7 cellular contexts compared by ENCODE assay signal in the genomic region with DNA sequence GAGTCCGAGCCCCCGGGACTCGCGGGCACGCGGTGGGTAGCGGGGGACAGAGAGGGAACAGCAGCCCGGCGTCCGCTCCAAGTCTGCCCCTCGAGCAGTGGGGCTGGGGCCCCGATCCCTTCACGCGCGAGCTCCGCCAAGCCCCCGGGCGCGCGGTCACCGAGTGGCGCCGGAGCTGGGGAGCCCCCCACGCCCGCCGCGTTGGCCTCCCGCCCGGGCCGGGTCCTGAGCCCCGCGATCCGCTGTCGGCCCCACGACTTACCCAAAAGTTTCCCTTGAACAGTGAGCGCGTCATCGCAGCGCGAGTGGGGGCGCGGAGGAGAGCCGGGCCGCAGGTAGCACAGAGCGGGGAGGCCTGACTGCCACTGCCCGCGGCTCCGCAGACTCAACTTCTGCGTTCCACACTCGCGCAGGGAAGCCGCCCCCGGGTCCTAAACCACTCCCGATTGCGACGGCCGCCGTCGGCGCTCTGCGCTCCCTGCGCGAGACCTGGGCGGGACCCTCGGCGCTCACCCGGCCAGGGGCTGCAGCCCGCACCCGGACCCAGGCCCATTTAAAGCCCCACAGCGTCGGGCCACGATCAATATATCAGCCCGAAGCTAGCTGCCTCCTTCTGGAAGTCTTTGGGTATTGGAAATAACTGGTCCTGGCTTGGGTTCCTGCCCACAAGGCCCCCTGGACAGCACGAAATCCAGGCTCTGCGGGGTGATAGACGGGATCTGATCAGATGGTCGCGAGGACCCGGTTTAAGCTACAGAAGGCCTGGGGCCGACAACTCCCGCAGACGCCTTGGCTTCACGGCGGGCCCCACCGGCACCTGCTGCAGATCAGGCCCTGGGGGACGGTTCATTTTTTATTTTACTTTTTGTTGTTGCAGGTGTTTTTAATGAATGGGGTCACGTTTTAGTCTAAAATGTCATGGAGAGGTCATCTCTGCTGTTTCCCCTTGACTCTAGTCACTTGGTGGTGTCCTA. TPM values are rescaled to one million over a fixed set of nuclear protein-coding genes. Genes with fewer than 3 reads are reported as not detected.
DNase-seq lines count a peak whose midpoint lies in the region; ATAC-seq and TF ChIP-seq lines count a peak whose summit lies in the region.

A gene with protein sequence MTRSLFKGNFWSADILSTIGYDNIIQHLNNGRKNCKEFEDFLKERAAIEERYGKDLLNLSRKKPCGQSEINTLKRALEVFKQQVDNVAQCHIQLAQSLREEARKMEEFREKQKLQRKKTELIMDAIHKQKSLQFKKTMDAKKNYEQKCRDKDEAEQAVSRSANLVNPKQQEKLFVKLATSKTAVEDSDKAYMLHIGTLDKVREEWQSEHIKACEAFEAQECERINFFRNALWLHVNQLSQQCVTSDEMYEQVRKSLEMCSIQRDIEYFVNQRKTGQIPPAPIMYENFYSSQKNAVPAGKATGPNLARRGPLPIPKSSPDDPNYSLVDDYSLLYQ (minus strand): TSS at position 367 of the 974 bp plus-strand sequence. CDS start 72 bp downstream, at position 295.

- no peaks in the 10 kb centered on the region for H3K27me3 Mint-ChIP-seq in osteocyte (ENCODE audit: unreplicated experiment)

- peak within 1 kb of the TSS; percentile 82 for H3K4me3 Mint-ChIP-seq in osteocyte (ENCODE audit: unreplicated experiment)

- peaks cover 4% of the 10 kb centered on the region for H3K9me3 Mint-ChIP-seq in osteocyte (ENCODE audit: unreplicated experiment)

- peak; percentile 29 for TF ChIP-seq CTCF in osteocyte (IDR thresholded peaks at IDR 0.05)
- no peak for TF ChIP-seq CTCF in tibial artery (IDR thresholded peaks at IDR 0.05)

- DNase-seq in RPMI8226, result peak; percentile 29
- DNase-seq in activated effector memory CD4-positive, alpha-beta T cell treated with anti-CD3 and anti-CD28 coated beads, Interleukin-2, amount 50 U/mL, for 16 hours, result peak; percentile 86
- DNase-seq in germinal center (ENCODE audit: low spot score), result peak; percentile 24
- DNase-seq in osteocyte (ENCODE audit: extremely low spot score, unreplicated experiment), result peak; percentile 85
- DNase-seq in tibial artery, result peak; percentile 71 to 82

- peaks cover 0 to under 1% (median 0%) of the 10 kb centered on the region in 3 donors for H3K36me3 ChIP-seq in tibial artery

- no peaks in the 10 kb centered on the region for H3K9me3 ChIP-seq in tibial artery

- intact Hi-C loops in tibial artery (cut with DNase I; ENCODE audit: low total_unique reads), result loop anchor here (10.0 kb wide), 1 partner anchor 107 kb away; a partner anchor contains a TSS

- peaks cover 0 to 33% (median 19%) of the 10 kb centered on the region in 4 donors for H3K4me1 ChIP-seq in tibial artery

- H3K4me3 ChIP-seq in tibial artery, result peak within 1 kb of the TSS; percentile 77 to 84

- no peaks in the 10 kb centered on the region for H3K27me3 ChIP-seq in tibial artery

- no peaks in the 10 kb centered on the region for H3K36me3 Mint-ChIP-seq in osteocyte (ENCODE audit: unreplicated experiment)

- ATAC-seq in GM18909 (IDR thresholded peaks at IDR 0.05; ENCODE audit: poor library complexity, unreplicated experiment) (peak; percentile 80), HG03097 (IDR thresholded peaks at IDR 0.05; ENCODE audit: low FRiP score, unreplicated experiment) (peak; percentile 52)

- peaks cover 20% of the 10 kb centered on the region for H3K4me1 Mint-ChIP-seq in osteocyte (ENCODE audit: unreplicated experiment)

- H3K27ac Mint-ChIP-seq in osteocyte (ENCODE audit: unreplicated experiment), result no peak within 1 kb of the TSS

- H3K27ac ChIP-seq in tibial artery, result peak within 1 kb of the TSS; percentile 73 to 77

RNA-seq across cellular contexts. Expression of the gene that starts here (rescaled TPM):
- total RNA-seq in osteocyte, result 4.5 TPM in 2 replicates

Comparison
In these comparisons a context has a peak if more than half of its experiments do, and no peak if none do; other contexts are left out.
1. Peak in every context shown above with its lines: DNase-seq, ATAC-seq, H3K4me3 ChIP-seq and H3K27ac ChIP-seq.
2. DNase-seq: peak in every context shown above with its lines; median percentile 86 in activated effector memory CD4-positive, alpha-beta T cell treated with anti-CD3 and anti-CD28 coated beads, Interleukin-2, amount 50 U/mL, for 16 hours; 85 in osteocyte; 76 in tibial artery; 29 in RPMI8226; 24 in germinal center.